Comparison of ENCODE assay signal across 1 cellular context in the genomic region with DNA sequence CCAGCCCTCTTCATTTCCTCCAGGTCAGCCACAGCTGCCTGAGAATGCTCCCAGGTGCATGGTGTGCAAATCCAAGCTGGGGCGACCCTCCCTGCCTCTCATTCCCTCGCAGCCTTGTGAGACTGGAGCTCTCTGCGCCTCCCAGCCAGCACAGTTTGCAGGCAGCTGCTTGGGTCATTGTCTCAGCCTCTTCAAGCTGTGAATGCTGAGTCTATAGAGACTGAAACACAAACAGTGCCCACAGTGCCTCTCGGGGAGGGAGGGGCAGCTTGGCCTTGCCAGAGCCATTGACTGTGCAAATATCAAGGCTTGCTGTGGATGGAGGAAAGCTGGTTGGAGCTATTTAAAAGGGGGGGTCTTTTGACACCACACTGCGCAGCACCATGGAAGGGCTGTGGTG.
TF ChIP-seq lines count a peak whose summit lies in the region.

No MANE protein-coding gene starts in this region.

TF ChIP-seq in endothelial cell of umbilical vein, 7 proteins besides CTCF, POLR2A, EP300 and RAD21:
- TF ChIP-seq GATA2 (IDR thresholded peaks at IDR 0.05; ENCODE audit: insufficient read depth, insufficient read length, low read depth, low read length) (no peak), POLR2AphosphoS5 (IDR thresholded peaks at IDR 0.05; ENCODE audit: insufficient read depth, low read depth, low read length) (no peak), MAX (IDR thresholded peaks at IDR 0.05; ENCODE audit: insufficient read depth, insufficient read length) (no peak), FOS (IDR thresholded peaks at IDR 0.05; ENCODE audit: borderline replicate concordance, insufficient read depth, low read length) (no peak), JUN (IDR thresholded peaks at IDR 0.05; ENCODE audit: borderline replicate concordance, insufficient read depth, insufficient read length, low read depth) (no peak), MYC (IDR thresholded peaks at IDR 0.05; ENCODE audit: low read depth, low read length) (no peak), EZH2 (IDR thresholded peaks at IDR 0.05; ENCODE audit: borderline replicate concordance, low read depth, low read length, severe bottlenecking) (no peak)
